ENCODE assay signal across 22 cellular contexts in the genomic region with DNA sequence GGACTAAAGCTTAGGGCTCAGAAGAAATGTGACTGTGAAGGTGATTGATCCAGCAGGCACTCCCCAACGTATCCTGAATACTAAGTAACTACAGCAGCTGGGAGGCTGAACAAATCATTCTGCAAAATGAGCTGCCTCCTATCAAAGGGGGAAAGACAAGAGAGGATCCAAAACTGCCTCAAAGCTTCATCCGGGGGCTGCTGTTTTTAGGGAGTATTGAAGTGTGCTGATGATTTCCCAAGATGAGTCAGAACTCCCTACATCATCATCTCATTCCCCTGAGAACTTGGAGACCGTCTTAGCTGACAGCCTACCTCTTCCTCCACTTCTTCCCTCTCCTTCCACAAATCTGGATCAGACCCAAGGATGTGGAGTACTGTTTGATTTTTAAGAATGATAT.
DNase-seq lines count a peak whose midpoint lies in the region; ATAC-seq, FAIRE-seq and TF ChIP-seq lines count a peak whose summit lies in the region.
"Had no signal": no experiment of that assay in that cellular context is flagged by ENCODE, and none has a peak within 500 bp of the region (broad histone marks: within the 10 kb centered on the region; RNA-seq: fewer than 3 reads in every experiment).

No MANE protein-coding gene starts in this region.

- H3K4me3 Mint-ChIP-seq in osteocyte (ENCODE audit: unreplicated experiment): no peak overlapping the region
- H3K4me3 Mint-ChIP-seq: CD14-positive monocyte; CD8-positive, alpha-beta T cell; IgD-negative memory B cell had no signal

- H3K9me3 Mint-ChIP-seq in osteocyte (ENCODE audit: unreplicated experiment): no peaks in the 10 kb centered on the region
- H3K9me3 Mint-ChIP-seq: CD8-positive, alpha-beta T cell; IgD-negative memory B cell had no signal

- peak; percentile 38 for FAIRE-seq in HTR-8/SVneo (lab: Jason Lieb, UNC)
- FAIRE-seq: D721Med, G401.6, GM19239, H1 had no signal

- H3K27me3 Mint-ChIP-seq in osteocyte (ENCODE audit: unreplicated experiment): peaks cover 27% of the 10 kb centered on the region
- H3K27me3 Mint-ChIP-seq: IgD-negative memory B cell had no signal

- no peak overlapping the region for H3K27ac Mint-ChIP-seq in osteocyte (ENCODE audit: unreplicated experiment)
- H3K27ac Mint-ChIP-seq: CD14-positive monocyte; CD8-positive, alpha-beta T cell; IgD-negative memory B cell had no signal

- DNase-seq in Ammon's horn (ENCODE audit: low spot score): peak; percentile 11
- DNase-seq in HTR-8/SVneo (ENCODE audit: insufficient read length, low spot score): no peak
- peak; percentile 75 for DNase-seq in fibroblast of mammary gland (ENCODE audit: low read depth)
- DNase-seq in osteocyte (ENCODE audit: extremely low spot score, unreplicated experiment): peak; percentile 21
- DNase-seq in stimulated activated CD4-positive, alpha-beta T cell treated with anti-CD3 and anti-CD28 coated beads, Interleukin-4, amount 100 ng/mL, for 24 hours: no peak
- no peak for DNase-seq in activated CD4-positive, alpha-beta T cell treated with anti-CD3 and anti-CD28 coated beads for 1 hour
- no peak for DNase-seq in SIG-M5 treated with dmso at 0.1 percent for 504 hours (lab: John Stamatoyannopoulos, UW; ENCODE audit: unreplicated experiment)
- DNase-seq: ACHN; CD8-positive, alpha-beta T cell; COR-L47; DMS153; DMS79 treated with DMSO at 0.1 percent for 48 hours; EL; KG1 had no signal

- ATAC-seq in HG03457 (IDR thresholded peaks at IDR 0.05; ENCODE audit: unreplicated experiment): no peak
- ATAC-seq: CD8-positive, alpha-beta T cell; HCT116 had no signal

- H3K36me3 Mint-ChIP-seq in osteocyte (ENCODE audit: unreplicated experiment): no peaks in the 10 kb centered on the region
- H3K36me3 Mint-ChIP-seq: CD14-positive monocyte; CD8-positive, alpha-beta T cell; IgD-negative memory B cell had no signal

- H3K4me1 Mint-ChIP-seq in osteocyte (ENCODE audit: unreplicated experiment): no peaks in the 10 kb centered on the region
- H3K4me1 Mint-ChIP-seq: CD14-positive monocyte, IgD-negative memory B cell had no signal

- no peak for TF ChIP-seq CTCF in fibroblast of mammary gland (conservative IDR thresholded peaks at IDR 0.05; ENCODE audit: control insufficient read depth, insufficient read depth, low read depth, low read length)
- no peak for TF ChIP-seq CTCF in osteocyte (IDR thresholded peaks at IDR 0.05)

- H3K4me3 ChIP-seq in fibroblast of mammary gland (ENCODE audit: control insufficient read depth, low read depth, low read length): no peak overlapping the region

Comparison
In these comparisons a context has a peak if more than half of its experiments do, and no peak if none do; other contexts are left out.
1. DNase-seq: peak in Ammon's horn (single experiment), fibroblast of mammary gland (single experiment) and osteocyte (single experiment); none in HTR-8/SVneo (single experiment), stimulated activated CD4-positive, alpha-beta T cell treated with anti-CD3 and anti-CD28 coated beads, Interleukin-4, amount 100 ng/mL, for 24 hours (single experiment), activated CD4-positive, alpha-beta T cell treated with anti-CD3 and anti-CD28 coated beads for 1 hour (single experiment) and SIG-M5 treated with dmso at 0.1 percent for 504 hours (single experiment).